26 cellular contexts compared by ENCODE assay signal in genomic region chr4:10028910-10029309, GRCh38. TPM values are rescaled to one million over a fixed set of nuclear protein-coding genes. Genes with fewer than 3 reads are reported as not detected.
DNase-seq lines count a peak whose midpoint lies in the region; ATAC-seq and TF ChIP-seq lines count a peak whose summit lies in the region.
"Had no signal": no experiment of that assay in that cellular context is flagged by ENCODE, and none has a peak within 500 bp of the region (broad histone marks: within the 10 kb centered on the region; RNA-seq: fewer than 3 reads in every experiment).

No MANE protein-coding gene starts in this region.

- POLR2A ChIA-PET in HCT116 (lab: Charles Lee), result no interaction called here

- TF ChIP-seq CTCF in HCT116 (IDR thresholded peaks at IDR 0.05 in 2 of 3, conservative IDR thresholded peaks at IDR 0.05 in 1 of 3; ENCODE audit: borderline replicate concordance in 1 of 3, insufficient read depth in 1 of 3, low read depth in 2 of 3, low read length in 2 of 3) (no peak), omental fat pad (IDR thresholded peaks at IDR 0.05) (no peak)

- RAD21 ChIA-PET in HCT116 (lab: Charles Lee; ENCODE audit: low non-redundant PET in 1 of 2, low total read pairs in 2 of 2, uncharacterized antibody in 2 of 2, unreplicated experiment in 2 of 2), result no interaction called here

- CTCF ChIA-PET in HCT116 (lab: Charles Lee), result no interaction called here

- ATAC-seq in HCT116 (peak; percentile 72), left colon (peak; percentile 51), GM18858 (IDR thresholded peaks at IDR 0.05; ENCODE audit: unreplicated experiment) (no peak), HG02623 (IDR thresholded peaks at IDR 0.05; ENCODE audit: unreplicated experiment) (no peak), omental fat pad (ENCODE audit: low FRiP score) (no peak)
- ATAC-seq: GM12878, natural killer cell, Right ventricle myocardium inferior had no signal

- peak overlapping the region; percentile 53 for H3K4me2 ChIP-seq in HCT116 (ENCODE audit: low read length)
- H3K4me2 ChIP-seq: BLaER1 treated with 17β-estradiol and CSF1 and Interleukin-3, amounts not matched to agents 10 nM and 100 nM had no signal

- no peak overlapping the region for H3K9ac ChIP-seq in HCT116 (ENCODE audit: low read length)
- H3K9ac ChIP-seq: BLaER1 treated with 17β-estradiol and CSF1 and Interleukin-3, amounts not matched to agents 10 nM and 100 nM had no signal

- H3K36me3 ChIP-seq in HCT116 (ENCODE audit: control insufficient read depth in 1 of 2, insufficient read depth in 2 of 2, low read length in 2 of 2), result no peaks in the 10 kb centered on the region
- H3K36me3 ChIP-seq: ascending aorta; BLaER1 treated with 17β-estradiol and CSF1 and Interleukin-3, amounts not matched to agents 10 nM and 100 nM; heart left ventricle; left ventricle myocardium inferior; thoracic aorta; uterus; WERI-Rb-1 had no signal

- no peaks in the 10 kb centered on the region for H3K27me3 ChIP-seq in HCT116 (ENCODE audit: insufficient read depth, low read length)
- H3K27me3 ChIP-seq: ascending aorta; BLaER1 treated with 17β-estradiol and CSF1 and Interleukin-3, amounts not matched to agents 10 nM and 100 nM; heart left ventricle; uterus had no signal

- no peak for TF ChIP-seq RAD21 in HCT116 (IDR thresholded peaks at IDR 0.05; ENCODE audit: low read depth)

- BruUV-seq in HCT116 (replicated peaks; lab: Mats Ljungman, UMichigan), result no TSS peak

- H3K4me3 ChIP-seq in HCT116 (replicated peaks in 1 of 2; ENCODE audit: low read depth in 1 of 2, low read length in 2 of 2), result no peak overlapping the region
- H3K4me3 ChIP-seq: ascending aorta; BLaER1 treated with 17β-estradiol and CSF1 and Interleukin-3, amounts not matched to agents 10 nM and 100 nM; GM12878; heart left ventricle; left ventricle myocardium inferior; thoracic aorta; uterus had no signal

- DNase-seq in AG08395 (ENCODE audit: low spot score) (peak; percentile 22), HCT116 (ENCODE audit: low read depth, low spot score) (no peak), SW480 (ENCODE audit: low spot score) (peak; percentile 48), left colon (no peak), omental fat pad (ENCODE audit: low spot score) (no peak)
- no peak for DNase-seq in activated CD4-positive, CD25-positive, alpha-beta regulatory T cell (lab: John Stamatoyannopoulos, UW)
- DNase-seq: Calu3; DND-41; H7; heart left ventricle; IMR-90; left ventricle myocardium inferior; natural killer cell; NCI-H1436; NCI-H524 treated with DMSO at 0.1 percent for 48 hours; retina; stimulated activated naive CD4-positive, alpha-beta T cell treated with Interleukin-2 at 50 U/mL for 16 hours; uterus; WERI-Rb-1 had no signal

- no peaks in the 10 kb centered on the region for H3K79me2 ChIP-seq in HCT116 (ENCODE audit: insufficient read depth, low read length)

- no peak for TF ChIP-seq POLR2A in HCT116 (IDR thresholded peaks at IDR 0.05; ENCODE audit: borderline replicate concordance, extremely low read depth, insufficient read depth, insufficient read length)

- H3K27ac ChIP-seq in HCT116 (ENCODE audit: low read depth, low read length), result no peak overlapping the region
- H3K27ac ChIP-seq: ascending aorta; BLaER1 treated with 17β-estradiol and CSF1 and Interleukin-3, amounts not matched to agents 10 nM and 100 nM; heart left ventricle; left ventricle myocardium inferior; thoracic aorta; uterus; WERI-Rb-1 had no signal

- H3K4me1 ChIP-seq in HCT116 (ENCODE audit: control insufficient read depth in 1 of 2, insufficient read depth in 2 of 2, low read length in 2 of 2), result peaks cover 12 to 29% of the 10 kb centered on the region in 2 experiments
- H3K4me1 ChIP-seq: uterus had no signal

- intact Hi-C loops in HCT116 (cut with micrococcal nuclease), result no loop called here
- intact Hi-C loops in left colon (cut with DNase I, micrococcal nuclease), result no loop called here

- H2AFZ ChIP-seq in HCT116 (ENCODE audit: low read depth, low read length, poor library complexity, severe bottlenecking), result no peak overlapping the region

- no peaks in the 10 kb centered on the region for H3K9me2 ChIP-seq in HCT116 (ENCODE audit: insufficient read depth)

- H4K20me1 ChIP-seq in HCT116 (ENCODE audit: insufficient read depth), result no peaks in the 10 kb centered on the region
- H4K20me1 ChIP-seq: BLaER1 treated with 17β-estradiol and CSF1 and Interleukin-3, amounts not matched to agents 10 nM and 100 nM had no signal

- H3K9me3 ChIP-seq in HCT116 (ENCODE audit: control insufficient read depth in 1 of 2, insufficient read depth in 1 of 2, low read depth in 1 of 2, low read length in 2 of 2), result no peaks in the 10 kb centered on the region
- H3K9me3 ChIP-seq: ascending aorta; BLaER1 treated with 17β-estradiol and CSF1 and Interleukin-3, amounts not matched to agents 10 nM and 100 nM; heart left ventricle; left ventricle myocardium inferior; thoracic aorta; uterus had no signal

TF ChIP-seq in HCT116, 20 proteins besides CTCF, POLR2A, EP300 and RAD21:
- TF ChIP-seq, protein P1, sequence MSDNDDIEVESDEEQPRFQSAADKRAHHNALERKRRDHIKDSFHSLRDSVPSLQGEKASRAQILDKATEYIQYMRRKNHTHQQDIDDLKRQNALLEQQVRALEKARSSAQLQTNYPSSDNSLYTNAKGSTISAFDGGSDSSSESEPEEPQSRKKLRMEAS (IDR thresholded peaks at IDR 0.05), result no peak
- TF ChIP-seq, protein P2, sequence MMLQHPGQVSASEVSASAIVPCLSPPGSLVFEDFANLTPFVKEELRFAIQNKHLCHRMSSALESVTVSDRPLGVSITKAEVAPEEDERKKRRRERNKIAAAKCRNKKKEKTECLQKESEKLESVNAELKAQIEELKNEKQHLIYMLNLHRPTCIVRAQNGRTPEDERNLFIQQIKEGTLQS (IDR thresholded peaks at IDR 0.05), result no peak
- TF ChIP-seq EGR1 (IDR thresholded peaks at IDR 0.05; ENCODE audit: low read depth), result no peak
- no peak for TF ChIP-seq ZNF274 (IDR thresholded peaks at IDR 0.05; ENCODE audit: low read depth, low read length)
- TF ChIP-seq EZH2 (IDR thresholded peaks at IDR 0.05), result no peak
- no peak for TF ChIP-seq ZFX (IDR thresholded peaks at IDR 0.05)
- no peak for TF ChIP-seq ELF1 (IDR thresholded peaks at IDR 0.05; ENCODE audit: borderline replicate concordance, low read depth)
- no peak for TF ChIP-seq POLR2AphosphoS5 (IDR thresholded peaks at IDR 0.05; ENCODE audit: low read depth, low read length)
- TF ChIP-seq, protein P3, sequence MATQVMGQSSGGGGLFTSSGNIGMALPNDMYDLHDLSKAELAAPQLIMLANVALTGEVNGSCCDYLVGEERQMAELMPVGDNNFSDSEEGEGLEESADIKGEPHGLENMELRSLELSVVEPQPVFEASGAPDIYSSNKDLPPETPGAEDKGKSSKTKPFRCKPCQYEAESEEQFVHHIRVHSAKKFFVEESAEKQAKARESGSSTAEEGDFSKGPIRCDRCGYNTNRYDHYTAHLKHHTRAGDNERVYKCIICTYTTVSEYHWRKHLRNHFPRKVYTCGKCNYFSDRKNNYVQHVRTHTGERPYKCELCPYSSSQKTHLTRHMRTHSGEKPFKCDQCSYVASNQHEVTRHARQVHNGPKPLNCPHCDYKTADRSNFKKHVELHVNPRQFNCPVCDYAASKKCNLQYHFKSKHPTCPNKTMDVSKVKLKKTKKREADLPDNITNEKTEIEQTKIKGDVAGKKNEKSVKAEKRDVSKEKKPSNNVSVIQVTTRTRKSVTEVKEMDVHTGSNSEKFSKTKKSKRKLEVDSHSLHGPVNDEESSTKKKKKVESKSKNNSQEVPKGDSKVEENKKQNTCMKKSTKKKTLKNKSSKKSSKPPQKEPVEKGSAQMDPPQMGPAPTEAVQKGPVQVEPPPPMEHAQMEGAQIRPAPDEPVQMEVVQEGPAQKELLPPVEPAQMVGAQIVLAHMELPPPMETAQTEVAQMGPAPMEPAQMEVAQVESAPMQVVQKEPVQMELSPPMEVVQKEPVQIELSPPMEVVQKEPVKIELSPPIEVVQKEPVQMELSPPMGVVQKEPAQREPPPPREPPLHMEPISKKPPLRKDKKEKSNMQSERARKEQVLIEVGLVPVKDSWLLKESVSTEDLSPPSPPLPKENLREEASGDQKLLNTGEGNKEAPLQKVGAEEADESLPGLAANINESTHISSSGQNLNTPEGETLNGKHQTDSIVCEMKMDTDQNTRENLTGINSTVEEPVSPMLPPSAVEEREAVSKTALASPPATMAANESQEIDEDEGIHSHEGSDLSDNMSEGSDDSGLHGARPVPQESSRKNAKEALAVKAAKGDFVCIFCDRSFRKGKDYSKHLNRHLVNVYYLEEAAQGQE (IDR thresholded peaks at IDR 0.05; ENCODE audit: low read depth), result no peak
- TF ChIP-seq SIN3A (IDR thresholded peaks at IDR 0.05; ENCODE audit: low read depth), result no peak
- no peak for TF ChIP-seq TCF7L2 (IDR thresholded peaks at IDR 0.05; ENCODE audit: borderline replicate concordance, extremely low read depth, insufficient read depth, insufficient read length)
- TF ChIP-seq CEBPB (IDR thresholded peaks at IDR 0.05; ENCODE audit: low read depth), result no peak
- no peak for TF ChIP-seq JUND (IDR thresholded peaks at IDR 0.05)
- no peak for TF ChIP-seq YY1 (IDR thresholded peaks at IDR 0.05; ENCODE audit: extremely low read depth, insufficient replicate concordance, low read depth, low read length)
- TF ChIP-seq, protein P4, sequence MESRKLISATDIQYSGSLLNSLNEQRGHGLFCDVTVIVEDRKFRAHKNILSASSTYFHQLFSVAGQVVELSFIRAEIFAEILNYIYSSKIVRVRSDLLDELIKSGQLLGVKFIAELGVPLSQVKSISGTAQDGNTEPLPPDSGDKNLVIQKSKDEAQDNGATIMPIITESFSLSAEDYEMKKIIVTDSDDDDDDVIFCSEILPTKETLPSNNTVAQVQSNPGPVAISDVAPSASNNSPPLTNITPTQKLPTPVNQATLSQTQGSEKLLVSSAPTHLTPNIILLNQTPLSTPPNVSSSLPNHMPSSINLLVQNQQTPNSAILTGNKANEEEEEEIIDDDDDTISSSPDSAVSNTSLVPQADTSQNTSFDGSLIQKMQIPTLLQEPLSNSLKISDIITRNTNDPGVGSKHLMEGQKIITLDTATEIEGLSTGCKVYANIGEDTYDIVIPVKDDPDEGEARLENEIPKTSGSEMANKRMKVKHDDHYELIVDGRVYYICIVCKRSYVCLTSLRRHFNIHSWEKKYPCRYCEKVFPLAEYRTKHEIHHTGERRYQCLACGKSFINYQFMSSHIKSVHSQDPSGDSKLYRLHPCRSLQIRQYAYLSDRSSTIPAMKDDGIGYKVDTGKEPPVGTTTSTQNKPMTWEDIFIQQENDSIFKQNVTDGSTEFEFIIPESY (IDR thresholded peaks at IDR 0.05; ENCODE audit: extremely low read depth, insufficient replicate concordance, low read length), result no peak
- TF ChIP-seq SP1 (IDR thresholded peaks at IDR 0.05; ENCODE audit: low read depth), result no peak

RNA-seq across cellular contexts. Expression of gene SLC2A9, which starts 7.6 kb away (rescaled TPM):
- total RNA-seq in HCT116 (2021; ENCODE audit: unreplicated experiment), result 2.2 TPM
- polyA plus RNA-seq in HCT116 (2012), result 1.2 and 1.7 TPM in 2 replicates
- total RNA-seq in left colon, result 1 to 10 TPM; 5.1 to 5.2 TPM
- 1 to 10 TPM; 4.7 to 8.5 (median 7.3) TPM for total RNA-seq in omental fat pad
- total RNA-seq: H7 had no signal

Comparison
In these comparisons a context has a peak if more than half of its experiments do, and no peak if none do; other contexts are left out.
1. DNase-seq: peak in AG08395 (single experiment) and SW480 (single experiment); none in HCT116 (single experiment), left colon (0 of 2), activated CD4-positive, CD25-positive, alpha-beta regulatory T cell (0 of 4) and omental fat pad (single experiment).
2. ATAC-seq: peak in HCT116 (single experiment) and left colon (single experiment); none in GM18858 (single experiment), HG02623 (single experiment) and omental fat pad (single experiment).